In genomic region chr7:97951532-97951931, GRCh38 we compare ENCODE assay signal across 15 cellular contexts. TPM values are rescaled to one million over a fixed set of nuclear protein-coding genes. Genes with fewer than 3 reads are reported as not detected.
"Had no signal": no experiment of that assay in that cellular context is flagged by ENCODE, and none has a peak within 500 bp of the region (broad histone marks: within the 10 kb centered on the region; RNA-seq: fewer than 3 reads in every experiment).

No MANE protein-coding gene starts in this region.

RNA-seq across cellular contexts. Expression of gene OCM2, which starts 38.5 kb away (rescaled TPM):
- total RNA-seq: activated B cell treated with CpG ODN at 0.5 μM for 24 hours; activated CD4-positive, alpha-beta memory T cell treated with anti-CD3 and anti-CD28 coated beads for 36 hours; activated naive CD4-positive, alpha-beta T cell treated with anti-CD3 and anti-CD28 coated beads, Interleukin-2, amount 50 U/mL, for 72 hours; activated T-helper 1 cell treated with anti-CD3 and anti-CD28 coated beads, Interleukin-12 subunit alpha, Interleukin-12 subunit beta, Interleukin-2, Interleukin-4 antibody, amounts not matched to agents 30 ng/mL and 10 ng/mL and 1 ng/mL, durations not matched to agents 14 hours and 24 hours and 36 hours; adrenal gland; frontal cortex; kidney; left lung; mononuclear cell; naive thymus-derived CD4-positive, alpha-beta T cell; osteocyte; right lobe of liver; smooth muscle cell; temporal lobe; upper lobe of right lung had no signal
- polyA plus RNA-seq: adrenal gland; naive thymus-derived CD4-positive, alpha-beta T cell; smooth muscle cell had no signal
